In genomic region chr2:107008843-107009242, GRCh38 we compare ENCODE assay signal across 19 cellular contexts.
"Had no signal": no experiment of that assay in that cellular context is flagged by ENCODE, and none has a peak within 500 bp of the region (broad histone marks: within the 10 kb centered on the region; RNA-seq: fewer than 3 reads in every experiment).

No MANE protein-coding gene starts in this region.

- H3K9me3 ChIP-seq: MG63, SJSA1 had no signal

- DNase-seq: IMR-90, Karpas-422, KG1, MG63, NCI-H1092, NCI-H1105 treated with DMSO at 0.1 percent for 48 hours, NCI-H1436, NCI-H187 treated with DMSO at 0.1 percent for 48 hours, NCI-H2029 treated with DMSO at 0.1 percent for 48 hours, NCI-H2171 treated with DMSO at 0.1 percent for 48 hours, NCI-H524, NCI-H69, NCI-H774, Right ventricle myocardium superior, SIG-M5 had no signal

- H3K27ac ChIP-seq: SJSA1, SK-N-MC had no signal

- FAIRE-seq: HepG2 had no signal

- H3K4me1 ChIP-seq: SJSA1 had no signal

- ATAC-seq: HepG2, Panc1 had no signal

- H3K4me3 ChIP-seq: MG63, SJSA1, SK-N-MC had no signal
